ENCODE assay signal across 16 cellular contexts in genomic region chr3:141690366-141691072, GRCh38. TPM values are rescaled to one million over a fixed set of nuclear protein-coding genes. Genes with fewer than 3 reads are reported as not detected.
A peak's percentile ranks its signal among the peaks of the same experiment; 100 is the strongest.
DNase-seq lines count a peak whose midpoint lies in the region; ATAC-seq and TF ChIP-seq lines count a peak whose summit lies in the region.
"Had no signal": no experiment of that assay in that cellular context is flagged by ENCODE, and none has a peak within 500 bp of the region (broad histone marks: within the 10 kb centered on the region; RNA-seq: fewer than 3 reads in every experiment).

No MANE protein-coding gene starts in this region.

- DNase-seq in EL (peak; percentile 25), NOMO-1 treated with dmso at 0.1 percent for 144 hours (lab: John Stamatoyannopoulos, UW; ENCODE audit: unreplicated experiment) (peak; percentile 82), fibroblast of lung (ENCODE audit: low read depth in 2 of 2) (no peak), putamen (ENCODE audit: low spot score) (peak; percentile 19), T-helper 2 cell (no peak), GDM1 (lab: John Stamatoyannopoulos, UW) (no peak)
- DNase-seq in activated T-cell treated with anti-CD3 and anti-CD28 coated beads, Interleukin-2, amount 50 U/mL, for 72 hours: no peak
- DNase-seq: activated CD4-positive, alpha-beta T cell treated with anti-CD3 and anti-CD28 coated beads for 48 hours; activated naive CD8-positive, alpha-beta T cell treated with anti-CD3 and anti-CD28 coated beads, Interleukin-2, amount 10 ng/mL, durations not matched to agents 7 days and 5 days; effector CD4-positive, alpha-beta T cell; MM.1S; NCI-H2107; NCI-H774; stomach had no signal

- H3K27ac Mint-ChIP-seq in activated T-cell treated with anti-CD3 and anti-CD28 coated beads, Interleukin-2, amount 50 U/mL, for 72 hours: no peak overlapping the region
- H3K27ac Mint-ChIP-seq: activated naive CD8-positive, alpha-beta T cell treated with anti-CD3 and anti-CD28 coated beads, Interleukin-2, amount 10 ng/mL, durations not matched to agents 7 days and 5 days had no signal

- no peaks in the 10 kb centered on the region for H3K9me3 ChIP-seq in fibroblast of lung (ENCODE audit: control insufficient read depth, insufficient read depth, low read depth, low read length)

- ATAC-seq in HG02763 (IDR thresholded peaks at IDR 0.05; ENCODE audit: unreplicated experiment): no peak
- no peak for ATAC-seq in activated T-cell treated with anti-CD3 and anti-CD28 coated beads, Interleukin-2, amount 50 U/mL, for 72 hours (replicated peaks in 1 of 2)
- ATAC-seq: Right ventricle myocardium inferior had no signal

- H3K36me3 Mint-ChIP-seq in activated T-cell treated with anti-CD3 and anti-CD28 coated beads, Interleukin-2, amount 50 U/mL, for 72 hours (ENCODE audit: insufficient read depth in 2 of 2): no peaks in the 10 kb centered on the region
- H3K36me3 Mint-ChIP-seq: activated naive CD8-positive, alpha-beta T cell treated with anti-CD3 and anti-CD28 coated beads, Interleukin-2, amount 10 ng/mL, durations not matched to agents 7 days and 5 days had no signal

- H3K4me2 ChIP-seq in fibroblast of lung (ENCODE audit: extremely low read depth, insufficient read depth, low read length): peak overlapping the region; percentile 13

- H3K27ac ChIP-seq in fibroblast of lung (ENCODE audit: insufficient read depth, low read length): no peak overlapping the region

- TF ChIP-seq CTCF in fibroblast of lung (conservative IDR thresholded peaks at IDR 0.05 in 1 of 2, IDR thresholded peaks at IDR 0.05 in 1 of 2; ENCODE audit: low read depth in 1 of 2, low read length in 2 of 2): no peak

- no peak overlapping the region for H3K4me3 Mint-ChIP-seq in activated T-cell treated with anti-CD3 and anti-CD28 coated beads, Interleukin-2, amount 50 U/mL, for 72 hours
- H3K4me3 Mint-ChIP-seq: activated naive CD8-positive, alpha-beta T cell treated with anti-CD3 and anti-CD28 coated beads, Interleukin-2, amount 10 ng/mL, durations not matched to agents 7 days and 5 days had no signal

- H4K20me1 ChIP-seq in fibroblast of lung (ENCODE audit: control insufficient read depth, extremely low read depth, insufficient read depth, low read length): no peaks in the 10 kb centered on the region

- H3K9me3 Mint-ChIP-seq in activated T-cell treated with anti-CD3 and anti-CD28 coated beads, Interleukin-2, amount 50 U/mL, for 72 hours: no peaks in the 10 kb centered on the region
- H3K9me3 Mint-ChIP-seq: activated naive CD8-positive, alpha-beta T cell treated with anti-CD3 and anti-CD28 coated beads, Interleukin-2, amount 10 ng/mL, durations not matched to agents 7 days and 5 days had no signal

- peaks cover 12% of the 10 kb centered on the region for H3K4me1 Mint-ChIP-seq in activated T-cell treated with anti-CD3 and anti-CD28 coated beads, Interleukin-2, amount 50 U/mL, for 72 hours (ENCODE audit: low read depth)

- no peak overlapping the region for H3K9ac ChIP-seq in fibroblast of lung (ENCODE audit: insufficient read depth, low read length)

- no peaks in the 10 kb centered on the region for H3K27me3 Mint-ChIP-seq in activated T-cell treated with anti-CD3 and anti-CD28 coated beads, Interleukin-2, amount 50 U/mL, for 72 hours (ENCODE audit: low read depth)
- H3K27me3 Mint-ChIP-seq: activated naive CD8-positive, alpha-beta T cell treated with anti-CD3 and anti-CD28 coated beads, Interleukin-2, amount 10 ng/mL, durations not matched to agents 7 days and 5 days had no signal

- H2AFZ ChIP-seq in fibroblast of lung (ENCODE audit: low read length): no peak overlapping the region

- H3K27me3 ChIP-seq in fibroblast of lung (ENCODE audit: control insufficient read depth, insufficient read depth, low read length): no peaks in the 10 kb centered on the region
- H3K27me3 ChIP-seq: stomach had no signal

- H3K36me3 ChIP-seq in fibroblast of lung (ENCODE audit: control insufficient read depth, insufficient read depth, low read length): no peaks in the 10 kb centered on the region
- H3K36me3 ChIP-seq: stomach had no signal

- H3K4me1 ChIP-seq in fibroblast of lung (ENCODE audit: control insufficient read depth, extremely low read depth, insufficient read depth, low read length): peaks cover 7% of the 10 kb centered on the region

- no peak overlapping the region for H3K4me3 ChIP-seq in fibroblast of lung (replicated peaks in 1 of 4; ENCODE audit: control extremely low read depth in 1 of 4, insufficient read depth in 1 of 4, low read depth in 3 of 4, low read length in 4 of 4)
- H3K4me3 ChIP-seq: stomach had no signal

- H3K79me2 ChIP-seq in fibroblast of lung (ENCODE audit: control insufficient read depth, insufficient read depth, low read length): no peaks in the 10 kb centered on the region

RNA-seq across cellular contexts. Expression of gene RNF7, which starts 47.6 kb away (rescaled TPM):
- 27.2 and 38.6 TPM in 2 replicates for total RNA-seq in fibroblast of lung
- 102 and 123 TPM in 2 replicates for polyA plus RNA-seq in fibroblast of lung
- polyA plus RNA-seq in fibroblast of lung (2012): 105 and 126 TPM in 2 replicates
- 8.2 and 18.6 TPM in 2 replicates for polyA minus RNA-seq in fibroblast of lung (ENCODE audit: low replicate concordance)
- total RNA-seq in activated T-cell treated with anti-CD3 and anti-CD28 coated beads, Interleukin-2, amount 50 U/mL, for 72 hours: 10 to 100 TPM; 67.2 to 77.6 TPM

Comparison
In these comparisons a context has a peak if more than half of its experiments do, and no peak if none do; other contexts are left out.
1. DNase-seq: peak in EL (single experiment), NOMO-1 treated with dmso at 0.1 percent for 144 hours (single experiment) and putamen (single experiment); none in fibroblast of lung (0 of 2), T-helper 2 cell (0 of 5), GDM1 (single experiment) and activated T-cell treated with anti-CD3 and anti-CD28 coated beads, Interleukin-2, amount 50 U/mL, for 72 hours (0 of 2).